In genomic region chr21:43727571-43728466, GRCh38 we compare ENCODE assay signal across 1 cellular context.
TF ChIP-seq lines count a peak whose summit lies in the region.

No MANE protein-coding gene starts in this region.

TF ChIP-seq in HepG2, 621 proteins besides CTCF, POLR2A, EP300 and RAD21 (continued from another document and continues in another):
- TF ChIP-seq IRF1 (CRISPR knock-in tag; IDR thresholded peaks at IDR 0.05; ENCODE audit: low read depth): no peak
- TF ChIP-seq, protein P1, sequence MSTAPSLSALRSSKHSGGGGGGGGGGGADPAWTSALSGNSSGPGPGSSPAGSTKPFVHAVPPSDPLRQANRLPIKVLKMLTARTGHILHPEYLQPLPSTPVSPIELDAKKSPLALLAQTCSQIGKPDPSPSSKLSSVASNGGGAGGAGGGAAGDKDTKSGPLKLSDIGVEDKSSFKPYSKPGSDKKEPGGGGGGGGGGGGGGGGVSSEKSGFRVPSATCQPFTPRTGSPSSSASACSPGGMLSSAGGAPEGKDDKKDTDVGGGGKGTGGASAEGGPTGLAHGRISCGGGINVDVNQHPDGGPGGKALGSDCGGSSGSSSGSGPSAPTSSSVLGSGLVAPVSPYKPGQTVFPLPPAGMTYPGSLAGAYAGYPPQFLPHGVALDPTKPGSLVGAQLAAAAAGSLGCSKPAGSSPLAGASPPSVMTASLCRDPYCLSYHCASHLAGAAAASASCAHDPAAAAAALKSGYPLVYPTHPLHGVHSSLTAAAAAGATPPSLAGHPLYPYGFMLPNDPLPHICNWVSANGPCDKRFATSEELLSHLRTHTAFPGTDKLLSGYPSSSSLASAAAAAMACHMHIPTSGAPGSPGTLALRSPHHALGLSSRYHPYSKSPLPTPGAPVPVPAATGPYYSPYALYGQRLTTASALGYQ (CRISPR knock-in tag; IDR thresholded peaks at IDR 0.05): no peak
- TF ChIP-seq FUBP1 (CRISPR knock-in tag; IDR thresholded peaks at IDR 0.05; ENCODE audit: borderline replicate concordance): no peak
- no peak for TF ChIP-seq BORCS8-MEF2B (CRISPR knock-in tag; IDR thresholded peaks at IDR 0.05)
- no peak for TF ChIP-seq JUNB (CRISPR knock-in tag; IDR thresholded peaks at IDR 0.05; ENCODE audit: borderline replicate concordance)
- no peak for TF ChIP-seq ZSCAN21 (CRISPR knock-in tag; IDR thresholded peaks at IDR 0.05; ENCODE audit: borderline replicate concordance)
- TF ChIP-seq ZNF773 (CRISPR knock-in tag; IDR thresholded peaks at IDR 0.05; ENCODE audit: borderline replicate concordance): no peak
- no peak for TF ChIP-seq KLF6 (CRISPR knock-in tag; IDR thresholded peaks at IDR 0.05)
- TF ChIP-seq, protein P2, sequence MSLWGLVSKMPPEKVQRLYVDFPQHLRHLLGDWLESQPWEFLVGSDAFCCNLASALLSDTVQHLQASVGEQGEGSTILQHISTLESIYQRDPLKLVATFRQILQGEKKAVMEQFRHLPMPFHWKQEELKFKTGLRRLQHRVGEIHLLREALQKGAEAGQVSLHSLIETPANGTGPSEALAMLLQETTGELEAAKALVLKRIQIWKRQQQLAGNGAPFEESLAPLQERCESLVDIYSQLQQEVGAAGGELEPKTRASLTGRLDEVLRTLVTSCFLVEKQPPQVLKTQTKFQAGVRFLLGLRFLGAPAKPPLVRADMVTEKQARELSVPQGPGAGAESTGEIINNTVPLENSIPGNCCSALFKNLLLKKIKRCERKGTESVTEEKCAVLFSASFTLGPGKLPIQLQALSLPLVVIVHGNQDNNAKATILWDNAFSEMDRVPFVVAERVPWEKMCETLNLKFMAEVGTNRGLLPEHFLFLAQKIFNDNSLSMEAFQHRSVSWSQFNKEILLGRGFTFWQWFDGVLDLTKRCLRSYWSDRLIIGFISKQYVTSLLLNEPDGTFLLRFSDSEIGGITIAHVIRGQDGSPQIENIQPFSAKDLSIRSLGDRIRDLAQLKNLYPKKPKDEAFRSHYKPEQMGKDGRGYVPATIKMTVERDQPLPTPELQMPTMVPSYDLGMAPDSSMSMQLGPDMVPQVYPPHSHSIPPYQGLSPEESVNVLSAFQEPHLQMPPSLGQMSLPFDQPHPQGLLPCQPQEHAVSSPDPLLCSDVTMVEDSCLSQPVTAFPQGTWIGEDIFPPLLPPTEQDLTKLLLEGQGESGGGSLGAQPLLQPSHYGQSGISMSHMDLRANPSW (CRISPR knock-in tag; IDR thresholded peaks at IDR 0.05; ENCODE audit: borderline replicate concordance): no peak
- no peak for TF ChIP-seq ZNF570 (CRISPR knock-in tag; IDR thresholded peaks at IDR 0.05; ENCODE audit: borderline replicate concordance)
- TF ChIP-seq ATF4 (CRISPR knock-in tag; IDR thresholded peaks at IDR 0.05): no peak
- no peak for TF ChIP-seq PRDM10 (CRISPR knock-in tag; IDR thresholded peaks at IDR 0.05; ENCODE audit: low read depth)
- TF ChIP-seq TP53 (CRISPR knock-in tag; conservative IDR thresholded peaks at IDR 0.05): no peak
- no peak for TF ChIP-seq HNF4A (CRISPR knock-in tag; IDR thresholded peaks at IDR 0.05)
- no peak for TF ChIP-seq SATB2 (CRISPR knock-in tag; IDR thresholded peaks at IDR 0.05)
- no peak for TF ChIP-seq ZFP62 (CRISPR knock-in tag; IDR thresholded peaks at IDR 0.05)
- no peak for TF ChIP-seq ZNF44 (CRISPR knock-in tag; IDR thresholded peaks at IDR 0.05)
- TF ChIP-seq SRSF4 (IDR thresholded peaks at IDR 0.05; ENCODE audit: low read depth, low read length, poor library complexity, severe bottlenecking): no peak
- TF ChIP-seq KLF9 (CRISPR knock-in tag; IDR thresholded peaks at IDR 0.05; ENCODE audit: low read depth): no peak
- TF ChIP-seq MED1 (CRISPR knock-in tag; IDR thresholded peaks at IDR 0.05): no peak
- no peak for TF ChIP-seq ZNF609 (CRISPR knock-in tag; IDR thresholded peaks at IDR 0.05; ENCODE audit: borderline replicate concordance)
- no peak for TF ChIP-seq THAP8 (CRISPR knock-in tag; IDR thresholded peaks at IDR 0.05; ENCODE audit: borderline replicate concordance)
- no peak for TF ChIP-seq NCOA1 (CRISPR knock-in tag; IDR thresholded peaks at IDR 0.05)
- TF ChIP-seq ZNF382 (CRISPR knock-in tag; IDR thresholded peaks at IDR 0.05; ENCODE audit: borderline replicate concordance): no peak
- peak; percentile 62; the same call in 1 of the 2 replicates for TF ChIP-seq NAIF1 (CRISPR knock-in tag; IDR thresholded peaks at IDR 0.05; ENCODE audit: borderline replicate concordance)
- no peak for TF ChIP-seq ESRRA (CRISPR knock-in tag; IDR thresholded peaks at IDR 0.05; ENCODE audit: low read depth)
- no peak for TF ChIP-seq HDAC2 (CRISPR knock-in tag; IDR thresholded peaks at IDR 0.05)
- no peak for TF ChIP-seq FOXK1 (CRISPR knock-in tag; IDR thresholded peaks at IDR 0.05; ENCODE audit: borderline replicate concordance, low read depth)
- TF ChIP-seq DR1 (CRISPR knock-in tag; IDR thresholded peaks at IDR 0.05): no peak
- no peak for TF ChIP-seq ZNF777 (CRISPR knock-in tag; IDR thresholded peaks at IDR 0.05)
- TF ChIP-seq, protein P3, sequence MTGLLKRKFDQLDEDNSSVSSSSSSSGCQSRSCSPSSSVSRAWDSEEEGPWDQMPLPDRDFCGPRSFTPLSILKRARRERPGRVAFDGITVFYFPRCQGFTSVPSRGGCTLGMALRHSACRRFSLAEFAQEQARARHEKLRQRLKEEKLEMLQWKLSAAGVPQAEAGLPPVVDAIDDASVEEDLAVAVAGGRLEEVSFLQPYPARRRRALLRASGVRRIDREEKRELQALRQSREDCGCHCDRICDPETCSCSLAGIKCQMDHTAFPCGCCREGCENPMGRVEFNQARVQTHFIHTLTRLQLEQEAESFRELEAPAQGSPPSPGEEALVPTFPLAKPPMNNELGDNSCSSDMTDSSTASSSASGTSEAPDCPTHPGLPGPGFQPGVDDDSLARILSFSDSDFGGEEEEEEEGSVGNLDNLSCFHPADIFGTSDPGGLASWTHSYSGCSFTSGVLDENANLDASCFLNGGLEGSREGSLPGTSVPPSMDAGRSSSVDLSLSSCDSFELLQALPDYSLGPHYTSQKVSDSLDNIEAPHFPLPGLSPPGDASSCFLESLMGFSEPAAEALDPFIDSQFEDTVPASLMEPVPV (CRISPR knock-in tag; IDR thresholded peaks at IDR 0.05): no peak
- TF ChIP-seq XBP1 (CRISPR knock-in tag; IDR thresholded peaks at IDR 0.05): no peak
- peak; percentile 65 for TF ChIP-seq SKI (IDR thresholded peaks at IDR 0.05; ENCODE audit: partially characterized antibody)
- no peak for TF ChIP-seq FOXA3 (CRISPR knock-in tag; IDR thresholded peaks at IDR 0.05)
- TF ChIP-seq, protein P4, sequence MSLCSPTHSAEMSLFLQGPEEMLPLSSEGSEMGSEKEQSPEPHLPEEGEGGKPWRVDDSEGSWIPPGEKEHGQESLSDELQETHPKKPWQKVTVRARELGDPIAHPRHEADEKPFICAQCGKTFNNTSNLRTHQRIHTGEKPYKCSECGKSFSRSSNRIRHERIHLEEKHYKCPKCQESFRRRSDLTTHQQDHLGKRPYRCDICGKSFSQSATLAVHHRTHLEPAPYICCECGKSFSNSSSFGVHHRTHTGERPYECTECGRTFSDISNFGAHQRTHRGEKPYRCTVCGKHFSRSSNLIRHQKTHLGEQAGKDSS (CRISPR knock-in tag; IDR thresholded peaks at IDR 0.05; ENCODE audit: borderline replicate concordance, low read depth): no peak
- TF ChIP-seq GTF2F1 (IDR thresholded peaks at IDR 0.05; ENCODE audit: low read length): no peak
- no peak for TF ChIP-seq ZNF720 (CRISPR knock-in tag; IDR thresholded peaks at IDR 0.05)
- no peak for TF ChIP-seq ELF1 (CRISPR knock-in tag; IDR thresholded peaks at IDR 0.05)
- TF ChIP-seq ZNF75D (CRISPR knock-in tag; IDR thresholded peaks at IDR 0.05; ENCODE audit: borderline replicate concordance): no peak
- TF ChIP-seq ATF1 (CRISPR knock-in tag; IDR thresholded peaks at IDR 0.05): no peak
